ENCODE assay signal across 9 cellular contexts in genomic region chrX:139559383-139560042, GRCh38. TPM values are rescaled to one million over a fixed set of nuclear protein-coding genes. Genes with fewer than 3 reads are reported as not detected.
DNase-seq lines count a peak whose midpoint lies in the region; ATAC-seq and FAIRE-seq lines count a peak whose summit lies in the region.
"Had no signal": no experiment of that assay in that cellular context is flagged by ENCODE, and none has a peak within 500 bp of the region (broad histone marks: within the 10 kb centered on the region; RNA-seq: fewer than 3 reads in every experiment).

No MANE protein-coding gene starts in this region.

- 29 to 36% (median 30%) methylated on average over 9 of the region's 9 CpGs for WGBS in small intestine, 3 donors

- peak; percentile 85 for ATAC-seq in GM21390 (IDR thresholded peaks at IDR 0.05; ENCODE audit: unreplicated experiment)

- no peak for FAIRE-seq in small intestine (lab: Jason Lieb, UNC)
- FAIRE-seq: G401.6 had no signal

- no peak overlapping the region for H3K27ac ChIP-seq in small intestine (ENCODE audit: low read depth in 1 of 2, low read length in 1 of 2)

- no peak overlapping the region for H3K4me3 ChIP-seq in small intestine (ENCODE audit: low read depth in 1 of 2, low read length in 2 of 2)

- no peaks in the 10 kb centered on the region for H3K27me3 ChIP-seq in small intestine (ENCODE audit: control insufficient read depth in 2 of 2, insufficient read depth in 2 of 2, low read length in 2 of 2)

- peak; percentile 17 to 70 for DNase-seq in NCI-H526 (lab: John Stamatoyannopoulos, UW)
- no peak for DNase-seq in NCI-H526 treated with DMSO at 0.1 percent for 48 hours (lab: John Stamatoyannopoulos, UW)
- DNase-seq in HuH-7 (ENCODE audit: low spot score) = peak; percentile 2
- DNase-seq in SK-N-DZ (ENCODE audit: low spot score) = peak; percentile 69
- peak; percentile 25 for DNase-seq in glomerular endothelial cell (ENCODE audit: extremely low read depth, low read depth, low spot score)
- peak; percentile 40 for DNase-seq in small intestine
- DNase-seq in activated CD4-positive, CD25-positive, alpha-beta regulatory T cell (lab: John Stamatoyannopoulos, UW) = no peak

- H3K4me1 ChIP-seq in small intestine (ENCODE audit: control insufficient read depth in 2 of 2, insufficient read depth in 1 of 2, low read depth in 1 of 2, low read length in 1 of 2) = no peaks in the 10 kb centered on the region

- H3K9me3 ChIP-seq in small intestine (ENCODE audit: control insufficient read depth, low read depth) = no peaks in the 10 kb centered on the region

- no peaks in the 10 kb centered on the region for H3K36me3 ChIP-seq in small intestine (ENCODE audit: control insufficient read depth in 2 of 2, insufficient read depth in 2 of 2, low read length in 2 of 2)

RNA-seq across cellular contexts. Expression of gene F9, which starts 29.0 kb away (rescaled TPM):
- polyA plus RNA-seq in SK-N-DZ (2014; cell fraction: cytosol; rRNA removed) = not detected in 2 replicates
- not detected in 2 replicates for polyA plus RNA-seq in SK-N-DZ (2014; cell fraction: nucleus; rRNA removed)
- total RNA-seq in glomerular endothelial cell = not detected in 2 replicates
- not detected for polyA plus RNA-seq in small intestine

Comparison
In these comparisons a context has a peak if more than half of its experiments do, and no peak if none do; other contexts are left out.
1. DNase-seq: peak in NCI-H526 (2 of 2), HuH-7 (single experiment), SK-N-DZ (single experiment), glomerular endothelial cell (single experiment) and small intestine (single experiment); none in NCI-H526 treated with DMSO at 0.1 percent for 48 hours (single experiment) and activated CD4-positive, CD25-positive, alpha-beta regulatory T cell (0 of 4).